Comparison of ENCODE assay signal across 29 cellular contexts in the genomic region with DNA sequence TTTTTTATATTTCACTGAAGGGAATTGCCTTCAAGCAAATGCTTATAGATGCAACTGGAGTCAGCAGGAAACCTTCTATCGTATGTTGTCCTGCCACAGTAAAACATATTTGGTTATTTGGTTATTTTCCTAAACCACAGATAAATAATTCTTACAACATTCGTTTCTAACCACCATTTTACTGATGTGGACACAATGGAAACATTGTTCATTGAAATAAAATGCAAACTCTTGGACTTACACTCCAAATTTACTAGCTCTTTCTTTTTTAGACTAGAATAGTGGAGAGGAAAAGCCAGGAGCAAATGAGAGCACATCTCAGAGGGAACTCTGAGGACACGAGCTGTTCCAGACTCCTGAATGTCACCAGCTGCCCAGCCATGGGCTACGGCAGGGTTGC.
"Had no signal": no experiment of that assay in that cellular context is flagged by ENCODE, and none has a peak within 500 bp of the region (broad histone marks: within the 10 kb centered on the region; RNA-seq: fewer than 3 reads in every experiment).

No MANE protein-coding gene starts in this region.

- H3K36me3 ChIP-seq: cardiac muscle cell, colonic mucosa, heart left ventricle, ovary, sigmoid colon, suprapubic skin, tibial artery, upper lobe of right lung had no signal

- H3K4me3 ChIP-seq: cardiac muscle cell, colonic mucosa, heart left ventricle, ovary, psoas muscle, sigmoid colon, smooth muscle cell, suprapubic skin, tibial artery, upper lobe of right lung had no signal

- H3K9me3 ChIP-seq: colonic mucosa, heart left ventricle, ovary, psoas muscle, sigmoid colon, suprapubic skin, tibial artery, upper lobe of right lung had no signal

- H3K27me3 ChIP-seq: cardiac muscle cell, colonic mucosa, ovary, sigmoid colon had no signal

- H3K27ac Mint-ChIP-seq: activated CD4-positive, alpha-beta T cell treated with anti-CD3 and anti-CD28 coated beads for 36 hours; activated CD8-positive, alpha-beta memory T cell treated with anti-CD3 and anti-CD28 coated beads, Interleukin-2, amount 10 ng/mL, durations not matched to agents 7 days and 5 days; activated CD8-positive, alpha-beta T cell treated with anti-CD3 and anti-CD28 coated beads, Interleukin-2, amount 10 ng/mL, durations not matched to agents 7 days and 5 days; activated naive CD4-positive, alpha-beta T cell treated with anti-CD3 and anti-CD28 coated beads, Interleukin-2, amount 50 U/mL, for 72 hours; activated T-helper 2 cell treated with anti-CD3 and anti-CD28 coated beads, Interferon-gamma antibody, Interleukin-2, Interleukin-4, amounts not matched to agents 10 μg/mL and 5 μg/mL and 100 μg/mL, durations not matched to agents 14 hours and 24 hours and 36 hours; brain; immature natural killer cell; naive thymus-derived CD4-positive, alpha-beta T cell; stimulated activated naive B cell treated with anti-CD40 and anti-IgM and Interleukin-4, amounts not matched to agents 10 μg/mL and 1 μg/mL and 100 μg/mL, for 72 hours had no signal

- H3K4me1 ChIP-seq: colonic mucosa, heart left ventricle, psoas muscle, sigmoid colon, suprapubic skin, tibial artery, upper lobe of right lung had no signal

- H3K4me1 Mint-ChIP-seq: activated CD4-positive, alpha-beta T cell treated with anti-CD3 and anti-CD28 coated beads for 36 hours; activated CD8-positive, alpha-beta memory T cell treated with anti-CD3 and anti-CD28 coated beads, Interleukin-2, amount 10 ng/mL, durations not matched to agents 7 days and 5 days; immature natural killer cell; stimulated activated naive B cell treated with anti-CD40 and anti-IgM and Interleukin-4, amounts not matched to agents 10 μg/mL and 1 μg/mL and 100 μg/mL, for 72 hours had no signal

- H3K4me3 Mint-ChIP-seq: activated CD4-positive, alpha-beta T cell treated with anti-CD3 and anti-CD28 coated beads for 36 hours; activated CD8-positive, alpha-beta memory T cell treated with anti-CD3 and anti-CD28 coated beads, Interleukin-2, amount 10 ng/mL, durations not matched to agents 7 days and 5 days; activated CD8-positive, alpha-beta T cell treated with anti-CD3 and anti-CD28 coated beads, Interleukin-2, amount 10 ng/mL, durations not matched to agents 7 days and 5 days; brain; immature natural killer cell; naive thymus-derived CD4-positive, alpha-beta T cell; stimulated activated naive B cell treated with anti-CD40 and anti-IgM and Interleukin-4, amounts not matched to agents 10 μg/mL and 1 μg/mL and 100 μg/mL, for 72 hours had no signal

- H3K4me2 ChIP-seq: smooth muscle cell had no signal

- H3K9me3 Mint-ChIP-seq: activated naive CD4-positive, alpha-beta T cell treated with anti-CD3 and anti-CD28 coated beads, Interleukin-2, amount 50 U/mL, for 72 hours; activated T-helper 2 cell treated with anti-CD3 and anti-CD28 coated beads, Interferon-gamma antibody, Interleukin-2, Interleukin-4, amounts not matched to agents 10 μg/mL and 5 μg/mL and 100 μg/mL, durations not matched to agents 14 hours and 24 hours and 36 hours; brain; immature natural killer cell; stimulated activated naive B cell treated with anti-CD40 and anti-IgM and Interleukin-4, amounts not matched to agents 10 μg/mL and 1 μg/mL and 100 μg/mL, for 72 hours had no signal

- H3K36me3 Mint-ChIP-seq: activated CD8-positive, alpha-beta memory T cell treated with anti-CD3 and anti-CD28 coated beads, Interleukin-2, amount 10 ng/mL, durations not matched to agents 7 days and 5 days; activated naive CD4-positive, alpha-beta T cell treated with anti-CD3 and anti-CD28 coated beads, Interleukin-2, amount 50 U/mL, for 72 hours; brain; naive thymus-derived CD4-positive, alpha-beta T cell; stimulated activated naive B cell treated with anti-CD40 and anti-IgM and Interleukin-4, amounts not matched to agents 10 μg/mL and 1 μg/mL and 100 μg/mL, for 72 hours had no signal

- H3K27ac ChIP-seq: cardiac muscle cell, colonic mucosa, heart left ventricle, ovary, psoas muscle, sigmoid colon, suprapubic skin, tibial artery, upper lobe of right lung had no signal

- DNase-seq: activated CD4-positive, alpha-beta T cell treated with anti-CD3 and anti-CD28 coated beads for 36 hours; activated CD4-positive, CD25-positive, alpha-beta regulatory T cell; activated CD8-positive, alpha-beta memory T cell treated with anti-CD3 and anti-CD28 coated beads, Interleukin-2, amount 10 ng/mL, durations not matched to agents 7 days and 5 days; activated CD8-positive, alpha-beta T cell treated with anti-CD3 and anti-CD28 coated beads, Interleukin-2, amount 10 ng/mL, durations not matched to agents 7 days and 5 days; activated T-cell treated with anti-CD3 and anti-CD28 coated beads, Interleukin-2, amount 50 U/mL, for 48 hours; cerebellar nuclear complex; colonic mucosa; effector CD8-positive, alpha-beta T cell; foreskin fibroblast; heart left ventricle; hypothalamus; immature natural killer cell; kidney; left colon; midbrain; naive thymus-derived CD4-positive, alpha-beta T cell; ovary; psoas muscle; sigmoid colon; stimulated activated CD4-positive, alpha-beta T cell treated with anti-CD3 and anti-CD28 coated beads, Interleukin-1b, Interleukin-23, amount 100 ng/mL, for 48 hours; stimulated activated naive B cell treated with anti-CD40 and anti-IgM and Interleukin-4, amounts not matched to agents 10 μg/mL and 1 μg/mL and 100 μg/mL, for 72 hours; tibial artery; upper lobe of right lung had no signal

- ATAC-seq: activated CD4-positive, alpha-beta T cell treated with anti-CD3 and anti-CD28 coated beads for 36 hours; activated CD8-positive, alpha-beta memory T cell treated with anti-CD3 and anti-CD28 coated beads, Interleukin-2, amount 10 ng/mL, durations not matched to agents 7 days and 5 days; activated CD8-positive, alpha-beta T cell treated with anti-CD3 and anti-CD28 coated beads, Interleukin-2, amount 10 ng/mL, durations not matched to agents 7 days and 5 days; activated naive CD4-positive, alpha-beta T cell treated with anti-CD3 and anti-CD28 coated beads, Interleukin-2, amount 50 U/mL, for 72 hours; heart left ventricle; left colon; naive thymus-derived CD4-positive, alpha-beta T cell; psoas muscle; stimulated activated naive B cell treated with anti-CD40 and anti-IgM and Interleukin-4, amounts not matched to agents 10 μg/mL and 1 μg/mL and 100 μg/mL, for 72 hours; upper lobe of right lung had no signal
